8 cellular contexts compared by ENCODE assay signal in genomic region chr11:65651339-65651588, GRCh38. TPM values are rescaled to one million over a fixed set of nuclear protein-coding genes. Genes with fewer than 3 reads are reported as not detected.
DNase-seq lines count a peak whose midpoint lies in the region; ATAC-seq lines count a peak whose summit lies in the region.

No MANE protein-coding gene starts in this region.

- H3K27ac ChIP-seq in temporal lobe (ENCODE audit: low read depth, low read length) = peak overlapping the region; percentile 97

- H3K9me3 Mint-ChIP-seq in activated CD8-positive, alpha-beta memory T cell treated with anti-CD3 and anti-CD28 coated beads, Interleukin-2, amount 10 ng/mL, durations not matched to agents 7 days and 5 days (ENCODE audit: low read depth) = no peaks in the 10 kb centered on the region
- no peaks in the 10 kb centered on the region for H3K9me3 Mint-ChIP-seq in activated naive CD8-positive, alpha-beta T cell treated with anti-CD3 and anti-CD28 coated beads, Interleukin-2, amount 50 U/mL, for 24 hours
- no peaks in the 10 kb centered on the region for H3K9me3 Mint-ChIP-seq in memory B cell

- H3K27ac Mint-ChIP-seq in activated CD8-positive, alpha-beta memory T cell treated with anti-CD3 and anti-CD28 coated beads, Interleukin-2, amount 10 ng/mL, durations not matched to agents 7 days and 5 days = peak overlapping the region; percentile 63
- H3K27ac Mint-ChIP-seq in activated naive CD8-positive, alpha-beta T cell treated with anti-CD3 and anti-CD28 coated beads, Interleukin-2, amount 50 U/mL, for 24 hours = peak overlapping the region; percentile 66
- H3K27ac Mint-ChIP-seq in memory B cell = peak overlapping the region; percentile 91

- H3K4me3 ChIP-seq in MG63 = no peak overlapping the region

- no peaks in the 10 kb centered on the region for H3K9me3 ChIP-seq in MG63

- H3K4me1 Mint-ChIP-seq in activated CD8-positive, alpha-beta memory T cell treated with anti-CD3 and anti-CD28 coated beads, Interleukin-2, amount 10 ng/mL, durations not matched to agents 7 days and 5 days = peaks cover 32% of the 10 kb centered on the region
- H3K4me1 Mint-ChIP-seq in activated naive CD8-positive, alpha-beta T cell treated with anti-CD3 and anti-CD28 coated beads, Interleukin-2, amount 50 U/mL, for 24 hours = peaks cover 30% of the 10 kb centered on the region
- peaks cover 34% of the 10 kb centered on the region for H3K4me1 Mint-ChIP-seq in memory B cell

- ATAC-seq in activated CD8-positive, alpha-beta memory T cell treated with anti-CD3 and anti-CD28 coated beads, Interleukin-2, amount 10 ng/mL, durations not matched to agents 7 days and 5 days = no peak
- no peak for ATAC-seq in activated naive CD8-positive, alpha-beta T cell treated with anti-CD3 and anti-CD28 coated beads, Interleukin-2, amount 50 U/mL, for 24 hours
- ATAC-seq in memory B cell (ENCODE audit: low read depth) = no peak

- peaks cover 33% of the 10 kb centered on the region for H3K36me3 ChIP-seq in MG63

- no peak for DNase-seq in activated CD8-positive, alpha-beta memory T cell treated with anti-CD3 and anti-CD28 coated beads, Interleukin-2, amount 10 ng/mL, durations not matched to agents 7 days and 5 days
- DNase-seq in activated CD8-positive, alpha-beta memory T cell treated with anti-CD3 and anti-CD28 coated beads, Interleukin-2, amount 50 U/mL, for 4 hours = no peak
- no peak for DNase-seq in activated naive CD8-positive, alpha-beta T cell treated with anti-CD3 and anti-CD28 coated beads, Interleukin-2, amount 50 U/mL, for 24 hours
- DNase-seq in memory B cell (ENCODE audit: low spot score in 2 of 2) (no peak), medulla oblongata (ENCODE audit: extremely low spot score) (no peak), MG63 (no peak)
- DNase-seq in activated CD4-positive, CD25-positive, alpha-beta regulatory T cell treated with anti-CD3 and anti-CD28 coated beads, Interleukin-2, amount 50 U/mL, for 72 hours = no peak

- peak overlapping the region; percentile 66 for H3K4me3 Mint-ChIP-seq in activated CD8-positive, alpha-beta memory T cell treated with anti-CD3 and anti-CD28 coated beads, Interleukin-2, amount 10 ng/mL, durations not matched to agents 7 days and 5 days
- H3K4me3 Mint-ChIP-seq in activated naive CD8-positive, alpha-beta T cell treated with anti-CD3 and anti-CD28 coated beads, Interleukin-2, amount 50 U/mL, for 24 hours = no peak overlapping the region
- H3K4me3 Mint-ChIP-seq in memory B cell = peak overlapping the region; percentile 80

- CTCF ChIA-PET in activated CD8-positive, alpha-beta memory T cell treated with anti-CD3 and anti-CD28 coated beads, Interleukin-2, amount 10 ng/mL, durations not matched to agents 7 days and 5 days (lab: Charles Lee) = interaction anchor here (1.6 to 3.5 kb wide), 2 partner anchors 10 to 166 kb away, joined by 4 to 35 read pairs; partner anchors contain the start of gene SIPA1

- no peaks in the 10 kb centered on the region for H3K27me3 Mint-ChIP-seq in activated CD8-positive, alpha-beta memory T cell treated with anti-CD3 and anti-CD28 coated beads, Interleukin-2, amount 10 ng/mL, durations not matched to agents 7 days and 5 days
- peaks cover 3% of the 10 kb centered on the region for H3K27me3 Mint-ChIP-seq in activated naive CD8-positive, alpha-beta T cell treated with anti-CD3 and anti-CD28 coated beads, Interleukin-2, amount 50 U/mL, for 24 hours
- H3K27me3 Mint-ChIP-seq in memory B cell = no peaks in the 10 kb centered on the region

- H3K27me3 ChIP-seq in MG63 = no peaks in the 10 kb centered on the region

- peaks cover 20% of the 10 kb centered on the region for H3K36me3 Mint-ChIP-seq in activated CD8-positive, alpha-beta memory T cell treated with anti-CD3 and anti-CD28 coated beads, Interleukin-2, amount 10 ng/mL, durations not matched to agents 7 days and 5 days
- peaks cover 23% of the 10 kb centered on the region for H3K36me3 Mint-ChIP-seq in activated naive CD8-positive, alpha-beta T cell treated with anti-CD3 and anti-CD28 coated beads, Interleukin-2, amount 50 U/mL, for 24 hours (ENCODE audit: low read depth)
- H3K36me3 Mint-ChIP-seq in memory B cell = peaks cover 13% of the 10 kb centered on the region

RNA-seq across cellular contexts. Expression of gene RELA, which starts 11.5 kb away (rescaled TPM):
- 10 to 100 TPM; 81.3 to 82.0 TPM for total RNA-seq in activated CD8-positive, alpha-beta memory T cell treated with anti-CD3 and anti-CD28 coated beads, Interleukin-2, amount 10 ng/mL, durations not matched to agents 7 days and 5 days
- 9.8 TPM for total RNA-seq in temporal lobe
- 42.2 and 56.1 TPM in 2 replicates for total RNA-seq in MG63 (2014; rRNA removed; shearing (Covaris generic); ENCODE audit: low replicate concordance)

RNA-seq across cellular contexts. Expression of gene SIPA1, which starts 13.4 kb away (rescaled TPM):
- 100 to 1,000 TPM; 188 to 267 TPM for total RNA-seq in activated CD8-positive, alpha-beta memory T cell treated with anti-CD3 and anti-CD28 coated beads, Interleukin-2, amount 10 ng/mL, durations not matched to agents 7 days and 5 days
- total RNA-seq in temporal lobe = 3.9 TPM
- total RNA-seq in MG63 (2014; rRNA removed; shearing (Covaris generic); ENCODE audit: low replicate concordance) = 28.2 and 33.6 TPM in 2 replicates

RNA-seq across cellular contexts. Expression of gene PCNX3, which starts 35.7 kb away (rescaled TPM):
- total RNA-seq in activated CD8-positive, alpha-beta memory T cell treated with anti-CD3 and anti-CD28 coated beads, Interleukin-2, amount 10 ng/mL, durations not matched to agents 7 days and 5 days = 10 to 100 TPM; 54.9 to 57.1 TPM
- 10.1 TPM for total RNA-seq in temporal lobe
- total RNA-seq in MG63 (2014; rRNA removed; shearing (Covaris generic); ENCODE audit: low replicate concordance) = 9.8 and 21.0 TPM in 2 replicates

RNA-seq across cellular contexts. Expression of gene MAP3K11, which starts 37.2 kb away (rescaled TPM):
- 10 to 100 TPM; 71.0 to 73.3 TPM for total RNA-seq in activated CD8-positive, alpha-beta memory T cell treated with anti-CD3 and anti-CD28 coated beads, Interleukin-2, amount 10 ng/mL, durations not matched to agents 7 days and 5 days
- total RNA-seq in temporal lobe = 6.9 TPM
- 22.2 and 48.8 TPM in 2 replicates for total RNA-seq in MG63 (2014; rRNA removed; shearing (Covaris generic); ENCODE audit: low replicate concordance)

RNA-seq across cellular contexts. Expression of gene KCNK7, which starts 55.7 kb away (rescaled TPM):
- 1 to 10 TPM in 1 of 2 experiments, under 1 TPM in 1; 0.80 to 1.1 TPM for total RNA-seq in activated CD8-positive, alpha-beta memory T cell treated with anti-CD3 and anti-CD28 coated beads, Interleukin-2, amount 10 ng/mL, durations not matched to agents 7 days and 5 days
- not detected for total RNA-seq in temporal lobe
- total RNA-seq in MG63 (2014; rRNA removed; shearing (Covaris generic); ENCODE audit: low replicate concordance) = not detected in 2 replicates
